1 cellular context compared by ENCODE assay signal in genomic region chr17:80460286-80460881, GRCh38.
A peak's percentile ranks its signal among the peaks of the same experiment; 100 is the strongest.
TF ChIP-seq lines count a peak whose summit lies in the region.

No MANE protein-coding gene starts in this region.

TF ChIP-seq in HepG2, 621 proteins besides CTCF, POLR2A, EP300 and RAD21:
- TF ChIP-seq ZNF414 (CRISPR knock-in tag; IDR thresholded peaks at IDR 0.05) (no peak), ZNF7 (CRISPR knock-in tag; IDR thresholded peaks at IDR 0.05) (0 out of 2 replicates have a peak, but pooled peaks have one; percentile 34), MNT (IDR thresholded peaks at IDR 0.05) (peak; percentile 37; the same call in 1 of the 2 replicates)
